1 cellular context compared by ENCODE assay signal in the genomic region with DNA sequence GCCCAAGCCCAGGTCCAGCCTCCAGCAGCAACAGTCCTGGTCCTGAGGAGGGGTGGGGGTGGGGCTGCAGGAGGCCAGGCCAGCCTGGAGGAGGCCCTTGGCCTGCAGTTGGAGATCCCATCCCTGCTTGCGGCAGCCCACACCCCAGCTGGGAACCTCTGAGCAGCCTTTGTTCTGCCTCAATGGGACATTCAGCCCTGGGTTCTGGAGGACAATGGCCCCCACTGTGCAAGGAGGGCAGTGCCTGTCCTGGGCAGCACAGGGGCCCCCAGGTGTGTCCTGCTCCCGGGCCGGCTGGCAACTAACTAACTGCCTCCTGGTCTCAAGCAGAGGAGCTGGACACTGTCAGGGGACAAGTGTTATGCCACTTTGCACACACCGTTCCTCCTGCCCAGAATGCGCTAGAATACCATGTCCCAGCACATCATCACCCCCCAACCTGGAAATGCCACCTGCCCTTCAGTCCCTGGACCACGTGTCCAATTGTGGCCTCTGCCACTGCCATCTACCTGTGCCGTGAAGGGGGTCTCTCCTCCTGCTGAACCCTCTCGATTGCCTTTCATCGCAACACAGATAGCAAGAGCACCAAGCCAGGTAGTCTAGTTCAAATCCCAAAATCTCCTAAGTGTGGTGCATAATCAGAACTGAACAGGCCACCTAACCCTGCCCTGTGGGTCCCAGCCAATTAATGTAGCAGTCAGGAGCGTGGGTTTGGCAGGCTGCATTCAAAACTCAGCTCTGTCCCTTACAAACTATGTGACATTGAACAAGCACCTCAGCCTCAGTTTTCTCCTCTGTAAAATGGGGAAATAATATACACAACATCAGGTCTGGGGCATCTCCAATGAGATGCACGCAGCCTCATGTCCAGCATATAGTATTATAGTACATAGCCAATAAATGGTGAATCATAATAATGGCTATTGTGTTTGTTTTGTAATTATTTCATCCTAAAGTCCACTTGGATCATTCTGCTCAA.
TF ChIP-seq lines count a peak whose summit lies in the region.

No MANE protein-coding gene starts in this region.

TF ChIP-seq in K562, 482 proteins besides CTCF, POLR2A, EP300 and RAD21:
- no peak for TF ChIP-seq ZNF184 (CRISPR knock-in tag; IDR thresholded peaks at IDR 0.05)
- TF ChIP-seq KDM4B (IDR thresholded peaks at IDR 0.05; ENCODE audit: borderline replicate concordance in 2 of 2, low read depth in 1 of 2) = no peak
- TF ChIP-seq RBM25 (IDR thresholded peaks at IDR 0.05; ENCODE audit: low read depth, low read length, severe bottlenecking) = peak; percentile 60
- TF ChIP-seq E2F3 (CRISPR knock-in tag; IDR thresholded peaks at IDR 0.05) = no peak
- no peak for TF ChIP-seq ZNF274 (IDR thresholded peaks at IDR 0.05; ENCODE audit: borderline replicate concordance, low read depth, low read length)
- peak; percentile 50; the same call in 1 of the 2 replicates for TF ChIP-seq ESRRA (IDR thresholded peaks at IDR 0.05; ENCODE audit: borderline replicate concordance, low read depth)
- no peak for TF ChIP-seq ETV5 (CRISPR knock-in tag; IDR thresholded peaks at IDR 0.05; ENCODE audit: low read depth)
TF ChIP-seq in K562: peak in this region for 2.
